In the genomic region with DNA sequence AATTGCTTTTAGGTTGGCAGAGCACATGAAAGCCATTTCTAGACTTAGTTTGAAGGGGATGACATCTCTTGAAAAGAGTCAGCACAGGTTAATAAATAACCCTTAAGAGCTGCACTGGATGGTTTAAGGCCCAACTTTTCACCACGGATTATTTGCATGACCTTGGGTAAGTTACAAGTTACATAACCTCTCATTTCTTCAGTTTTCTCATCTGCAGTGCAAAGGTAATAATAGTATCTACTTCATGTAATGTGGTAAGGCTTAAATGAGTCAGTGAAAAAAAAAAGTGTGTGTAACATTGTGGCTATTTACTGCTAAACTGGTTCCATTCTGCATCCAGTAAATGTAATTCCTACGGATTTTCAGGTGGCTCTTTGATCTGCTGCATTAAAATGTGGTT, we compare ENCODE assay signal across 12 cellular contexts.
DNase-seq lines count a peak whose midpoint lies in the region; ATAC-seq and TF ChIP-seq lines count a peak whose summit lies in the region.
"Had no signal": no experiment of that assay in that cellular context is flagged by ENCODE, and none has a peak within 500 bp of the region (broad histone marks: within the 10 kb centered on the region; RNA-seq: fewer than 3 reads in every experiment).

No MANE protein-coding gene starts in this region.

- no peak overlapping the region for H3K4me2 ChIP-seq in PC-3 (ENCODE audit: low read length)

- TF ChIP-seq CTCF in PC-3 (conservative IDR thresholded peaks at IDR 0.05; ENCODE audit: low read depth, low read length): no peak
- no peak for TF ChIP-seq CTCF in gastrocnemius medialis (IDR thresholded peaks at IDR 0.05 in 4 of 5, conservative IDR thresholded peaks at IDR 0.05 in 1 of 5)

- no peaks in the 10 kb centered on the region for H3K9me2 ChIP-seq in PC-3 (replicated peaks; ENCODE audit: low read length)

- no TSS peak for BruUV-seq in PC-3 (replicated peaks; lab: Mats Ljungman, UMichigan)

- H2AFZ ChIP-seq in PC-3 (ENCODE audit: low read length): no peak overlapping the region

- H3K4me1 ChIP-seq in PC-3 (ENCODE audit: insufficient read depth, low read length) (peaks cover 9% of the 10 kb centered on the region; the same call in 1 of the 2 replicates), gastrocnemius medialis (no peaks in the 10 kb centered on the region)
- H3K4me1 ChIP-seq: SJCRH30 had no signal

- H3F3A ChIP-seq in PC-3 (ENCODE audit: low read length, unreplicated experiment): no peaks in the 10 kb centered on the region

- no peak overlapping the region for H3K4me3 Mint-ChIP-seq in activated T-cell treated with anti-CD3 and anti-CD28 coated beads, Interleukin-2, amount 50 U/mL, for 4 hours
- H3K4me3 Mint-ChIP-seq: stimulated activated naive CD8-positive, alpha-beta T cell treated with anti-CD3 and anti-CD28 coated beads, Interleukin-15, amount 100 ng/mL, for 72 hours had no signal

- H3K27me3 Mint-ChIP-seq in activated T-cell treated with anti-CD3 and anti-CD28 coated beads, Interleukin-2, amount 50 U/mL, for 4 hours (ENCODE audit: low read depth): no peaks in the 10 kb centered on the region
- H3K27me3 Mint-ChIP-seq: stimulated activated naive CD8-positive, alpha-beta T cell treated with anti-CD3 and anti-CD28 coated beads, Interleukin-15, amount 100 ng/mL, for 72 hours had no signal

- H3K4me1 Mint-ChIP-seq in activated T-cell treated with anti-CD3 and anti-CD28 coated beads, Interleukin-2, amount 50 U/mL, for 4 hours (ENCODE audit: low read depth): no peaks in the 10 kb centered on the region
- H3K4me1 Mint-ChIP-seq: stimulated activated naive CD8-positive, alpha-beta T cell treated with anti-CD3 and anti-CD28 coated beads, Interleukin-15, amount 100 ng/mL, for 72 hours had no signal

- TF ChIP-seq POLR2A in gastrocnemius medialis (IDR thresholded peaks at IDR 0.05): no peak

- H4K20me1 ChIP-seq in PC-3 (ENCODE audit: low read length): no peaks in the 10 kb centered on the region

- no peak overlapping the region for H3K9ac ChIP-seq in PC-3 (ENCODE audit: low read length)

- POLR2A ChIA-PET in PC-3 (lab: Charles Lee; ENCODE audit: unreplicated experiment): no interaction called here

- ATAC-seq in GM19463 (IDR thresholded peaks at IDR 0.05; ENCODE audit: unreplicated experiment) (peak; percentile 97), HG02981 (IDR thresholded peaks at IDR 0.05; ENCODE audit: unreplicated experiment) (peak; percentile 98), PC-3 (no peak), gastrocnemius medialis (no peak)
- no peak for ATAC-seq in activated T-cell treated with anti-CD3 and anti-CD28 coated beads, Interleukin-2, amount 50 U/mL, for 4 hours
- ATAC-seq: stimulated activated naive CD8-positive, alpha-beta T cell treated with anti-CD3 and anti-CD28 coated beads, Interleukin-15, amount 100 ng/mL, for 72 hours had no signal

- no peak overlapping the region for H3K27ac ChIP-seq in PC-3 (ENCODE audit: low read length)
- H3K27ac ChIP-seq in gastrocnemius medialis: no peak overlapping the region
- H3K27ac ChIP-seq: SJCRH30 had no signal

- H3K36me3 ChIP-seq in PC-3 (ENCODE audit: low read depth, low read length): no peaks in the 10 kb centered on the region
- no peaks in the 10 kb centered on the region for H3K36me3 ChIP-seq in gastrocnemius medialis
- H3K36me3 ChIP-seq: SJCRH30 had no signal

- DNase-seq in DMS53 (lab: John Stamatoyannopoulos, UW) (peak; percentile 66), PC-3 (peak; percentile 30), NCI-H2227 (lab: John Stamatoyannopoulos, UW; ENCODE audit: unreplicated experiment) (no peak), T1000 (lab: John Stamatoyannopoulos, UW) (no peak), gastrocnemius medialis (no peak)
- no peak for DNase-seq in activated T-cell treated with anti-CD3 and anti-CD28 coated beads, Interleukin-2, amount 50 U/mL, for 4 hours
- DNase-seq: amniotic stem cell; NCI-H2029; SJCRH30; stimulated activated naive CD8-positive, alpha-beta T cell treated with anti-CD3 and anti-CD28 coated beads, Interleukin-15, amount 100 ng/mL, for 72 hours had no signal

- H3K27me3 ChIP-seq in PC-3 (ENCODE audit: low read length): no peaks in the 10 kb centered on the region
- no peaks in the 10 kb centered on the region for H3K27me3 ChIP-seq in gastrocnemius medialis
- H3K27me3 ChIP-seq: SJCRH30 had no signal

- CTCF ChIA-PET in PC-3 (lab: Charles Lee): no interaction called here

- no peaks in the 10 kb centered on the region for H3K79me2 ChIP-seq in PC-3 (ENCODE audit: low read length)

- H3K9me3 Mint-ChIP-seq in activated T-cell treated with anti-CD3 and anti-CD28 coated beads, Interleukin-2, amount 50 U/mL, for 4 hours: peaks cover 2% of the 10 kb centered on the region
- H3K9me3 Mint-ChIP-seq: stimulated activated naive CD8-positive, alpha-beta T cell treated with anti-CD3 and anti-CD28 coated beads, Interleukin-15, amount 100 ng/mL, for 72 hours had no signal

- intact Hi-C loops in PC-3 (cut with micrococcal nuclease) (no loop called here), gastrocnemius medialis (cut with DNase I; ENCODE audit: low total_unique reads) (no loop called here)

- in situ Hi-C loops in gastrocnemius medialis (cut with MboI; ENCODE audit: low sequenced_read_pairs in 4 of 4): no loop called here

- H3K9me3 ChIP-seq in PC-3 (ENCODE audit: low read length) (no peaks in the 10 kb centered on the region), gastrocnemius medialis (no peaks in the 10 kb centered on the region)
- H3K9me3 ChIP-seq: SJCRH30 had no signal

- H3K4me3 ChIP-seq in PC-3 (ENCODE audit: low read length) (no peak overlapping the region), gastrocnemius medialis (no peak overlapping the region)
- H3K4me3 ChIP-seq: SJCRH30 had no signal

- no peaks in the 10 kb centered on the region for H3K36me3 Mint-ChIP-seq in activated T-cell treated with anti-CD3 and anti-CD28 coated beads, Interleukin-2, amount 50 U/mL, for 4 hours (ENCODE audit: insufficient read depth)

Comparison
In these comparisons a context has a peak if more than half of its experiments do, and no peak if none do; other contexts are left out.
1. DNase-seq: peak in DMS53 (single experiment) and PC-3 (single experiment); none in activated T-cell treated with anti-CD3 and anti-CD28 coated beads, Interleukin-2, amount 50 U/mL, for 4 hours (single experiment), NCI-H2227 (single experiment), T1000 (single experiment) and gastrocnemius medialis (0 of 2).
2. ATAC-seq: peak in GM19463 (single experiment) and HG02981 (single experiment); none in PC-3 (single experiment), activated T-cell treated with anti-CD3 and anti-CD28 coated beads, Interleukin-2, amount 50 U/mL, for 4 hours (0 of 2) and gastrocnemius medialis (0 of 2).